ENCODE assay signal across 7 cellular contexts in genomic region chr2:205947621-205948495, GRCh38.
DNase-seq lines count a peak whose midpoint lies in the region; TF ChIP-seq lines count a peak whose summit lies in the region.

No MANE protein-coding gene starts in this region.

- peak overlapping the region; percentile 19 for H3K27ac ChIP-seq in skeletal muscle tissue (ENCODE audit: low read depth, low read length)

- H3K27me3 ChIP-seq in HAP-1 (ENCODE audit: low read depth) (no peaks in the 10 kb centered on the region), skeletal muscle tissue (ENCODE audit: control insufficient read depth in 3 of 3, insufficient read depth in 3 of 3, low read length in 3 of 3) (no peaks in the 10 kb centered on the region)

- H3K4me1 ChIP-seq in HAP-1 (no peaks in the 10 kb centered on the region), skeletal muscle tissue (ENCODE audit: control insufficient read depth in 3 of 3, insufficient read depth in 3 of 3, low read length in 3 of 3) (peaks cover 0 to 5% (median 2%) of the 10 kb centered on the region in 3 donors)

- H3K4me3 ChIP-seq in GM12865 (ENCODE audit: low read depth, low read length) = no peak overlapping the region
- H3K4me3 ChIP-seq in HAP-1 = no peak overlapping the region
- H3K4me3 ChIP-seq in skeletal muscle tissue (ENCODE audit: low read length in 3 of 3) = peak overlapping the region in 2 of 3 donors; percentile 3 to 52

- H3K9me3 ChIP-seq in HAP-1 = no peaks in the 10 kb centered on the region
- H3K9me3 ChIP-seq in skeletal muscle tissue (ENCODE audit: control insufficient read depth in 3 of 3, low read length in 3 of 3) = no peaks in the 10 kb centered on the region

- DNase-seq in GM12865 (ENCODE audit: low read depth) (peak; percentile 57), HAP-1 (ENCODE audit: low spot score in 2 of 2) (peak; percentile 52 to 80), MV-4-11 (lab: John Stamatoyannopoulos, UW) (peak; percentile 47), T follicular helper cell (ENCODE audit: low read depth) (peak; percentile 14), amygdala (lab: John Stamatoyannopoulos, UW) (peak in 38 of 56 donors; percentile 1 to 79 (median 16)), hepatic stellate cell (ENCODE audit: low spot score) (peak; percentile 79)

- H3K36me3 ChIP-seq in HAP-1 (replicated peaks) (no peaks in the 10 kb centered on the region), skeletal muscle tissue (ENCODE audit: control insufficient read depth in 3 of 3, insufficient read depth in 3 of 3, low read length in 3 of 3) (no peaks in the 10 kb centered on the region)

- in situ Hi-C loops in HAP-1 (cut with MboI; ENCODE audit: low sequenced_read_pairs) = no loop called here

- no peak overlapping the region for H3K9ac ChIP-seq in skeletal muscle tissue (ENCODE audit: low read depth in 1 of 3, low read length in 3 of 3)

- peak; percentile 91 for TF ChIP-seq CTCF in GM12865 (IDR thresholded peaks at IDR 0.05; ENCODE audit: insufficient read depth, low read depth, low read length, missing control alignments)

Comparison
In these comparisons a context has a peak if more than half of its experiments do, and no peak if none do; other contexts are left out.
1. DNase-seq: peak in every context shown above with its lines; median percentile 79 in hepatic stellate cell; 66 in HAP-1; 57 in GM12865; 47 in MV-4-11; 16 in amygdala; 14 in T follicular helper cell.
2. H3K4me3 ChIP-seq: peak in skeletal muscle tissue (2 of 3); none in GM12865 (single experiment) and HAP-1 (single experiment).